In genomic region chr6:51585264-51585663, GRCh38 we compare ENCODE assay signal across 19 cellular contexts.
"Had no signal": no experiment of that assay in that cellular context is flagged by ENCODE, and none has a peak within 500 bp of the region (broad histone marks: within the 10 kb centered on the region; RNA-seq: fewer than 3 reads in every experiment).

No MANE protein-coding gene starts in this region.

- DNase-seq: islet precursor cell; left ventricle myocardium inferior; mesendoderm; naive B cell; natural killer cell; ovary; right lobe of liver; stimulated activated CD4-positive, alpha-beta T cell treated with anti-CD3 and anti-CD28 coated beads, Interleukin-1b, Interleukin-23, amount 100 ng/mL, for 48 hours; stimulated activated CD4-positive, alpha-beta T cell treated with anti-CD3 and anti-CD28 coated beads, Interleukin-2, amount 100 ng/mL, for 48 hours; stimulated activated CD4-positive, alpha-beta T cell treated with anti-CD3 and anti-CD28 coated beads, Interleukin-4, amount 100 ng/mL, for 4 hours; stimulated activated CD8-positive, alpha-beta memory T cell treated with anti-CD3 and anti-CD28 coated beads, Interleukin-4, amount 100 ng/mL, for 48 hours; stimulated activated naive CD4-positive, alpha-beta T cell treated with Interleukin-2 at 50 U/mL for 16 hours; stimulated activated naive CD8-positive, alpha-beta T cell treated with anti-CD3 and anti-CD28 coated beads, Interleukin-15, amount 100 ng/mL, for 72 hours; substantia nigra; testis; thyroid gland; transverse colon; upper lobe of left lung had no signal

- ATAC-seq: natural killer cell; right lobe of liver; stimulated activated memory B cell treated with anti-CD40 and anti-IgM and Interleukin-4, amounts not matched to agents 10 μg/mL and 1 μg/mL and 100 μg/mL, for 72 hours; stimulated activated naive CD8-positive, alpha-beta T cell treated with anti-CD3 and anti-CD28 coated beads, Interleukin-15, amount 100 ng/mL, for 72 hours had no signal
